ENCODE assay signal across 8 cellular contexts in the genomic region with DNA sequence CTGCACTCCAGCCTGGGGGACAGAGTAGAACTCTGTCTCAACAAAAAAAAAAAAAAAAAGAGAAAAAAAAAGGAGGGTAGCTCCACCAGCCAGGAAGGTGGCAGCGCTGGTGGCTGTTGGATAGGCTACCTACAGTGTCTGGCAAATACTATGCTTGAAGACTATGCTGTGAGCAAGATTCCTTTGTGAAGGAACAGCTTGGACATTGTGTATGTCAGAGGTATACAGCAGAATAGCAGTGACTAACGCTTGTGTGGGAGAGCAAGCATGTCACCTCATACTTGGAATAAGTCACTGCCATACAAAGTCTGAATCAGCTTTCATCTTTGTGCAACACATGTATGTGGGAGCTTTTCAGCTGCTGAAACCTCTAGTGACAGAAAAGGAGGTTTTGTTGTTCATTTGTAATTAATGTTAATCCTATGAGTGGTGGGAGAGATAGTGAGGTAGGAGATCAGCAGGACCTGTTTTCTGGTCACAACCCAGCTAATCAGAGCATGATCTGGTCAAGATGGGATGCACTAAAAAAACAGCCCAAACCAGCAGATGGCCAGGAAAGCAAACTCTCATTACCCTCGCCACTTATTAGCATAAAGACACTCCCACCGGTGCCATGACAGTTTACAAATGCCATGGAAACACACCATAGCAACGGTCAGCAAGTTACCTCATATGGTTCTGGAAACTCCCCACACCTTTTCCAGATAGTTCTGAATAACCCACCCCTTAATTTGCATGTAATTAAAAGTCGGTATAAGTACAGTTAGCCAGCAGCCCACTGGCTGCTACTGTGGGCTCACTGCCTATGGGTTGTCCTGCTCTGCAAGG.
DNase-seq lines count a peak whose midpoint lies in the region; ATAC-seq and TF ChIP-seq lines count a peak whose summit lies in the region.

No MANE protein-coding gene starts in this region.

- no peak for TF ChIP-seq CTCF in epithelial cell of esophagus (IDR thresholded peaks at IDR 0.05; ENCODE audit: insufficient read depth, low read depth, low read length, missing control alignments)

- DNase-seq in activated T-cell treated with anti-CD3 and anti-CD28 coated beads for 24 hours (ENCODE audit: low read depth), result peak; percentile 32
- no peak for DNase-seq in activated T-cell treated with anti-CD3 and anti-CD28 coated beads, Interleukin-2, amount 50 U/mL, for 1 hour
- DNase-seq in NCI-H226, result peak; percentile 66
- DNase-seq in epithelial cell of esophagus (ENCODE audit: low read depth), result peak; percentile 77
- peak; percentile 16 for DNase-seq in stimulated activated naive CD8-positive, alpha-beta T cell treated with anti-CD3 and anti-CD28 coated beads, Interleukin-15, Interleukin-2, amounts not matched to agents 100 U/mL and 50 U/mL, for 24 hours
- no peak for DNase-seq in OCI-M2 (lab: John Stamatoyannopoulos, UW; ENCODE audit: unreplicated experiment)
- DNase-seq in GDM1 (lab: John Stamatoyannopoulos, UW), result no peak

- peak; percentile 96 for ATAC-seq in stimulated activated naive CD8-positive, alpha-beta T cell treated with anti-CD3 and anti-CD28 coated beads, Interleukin-15, Interleukin-2, amounts not matched to agents 100 U/mL and 50 U/mL, for 24 hours
- no peak for ATAC-seq in GM21360 (IDR thresholded peaks at IDR 0.05; ENCODE audit: unreplicated experiment)

- H3K4me3 ChIP-seq in epithelial cell of esophagus (ENCODE audit: low read length), result no peak overlapping the region

Comparison
In these comparisons a context has a peak if more than half of its experiments do, and no peak if none do; other contexts are left out.
1. DNase-seq: peak in activated T-cell treated with anti-CD3 and anti-CD28 coated beads for 24 hours (single experiment), NCI-H226 (single experiment), epithelial cell of esophagus (single experiment) and stimulated activated naive CD8-positive, alpha-beta T cell treated with anti-CD3 and anti-CD28 coated beads, Interleukin-15, Interleukin-2, amounts not matched to agents 100 U/mL and 50 U/mL, for 24 hours (single experiment); none in activated T-cell treated with anti-CD3 and anti-CD28 coated beads, Interleukin-2, amount 50 U/mL, for 1 hour (single experiment), OCI-M2 (single experiment) and GDM1 (single experiment).